16 cellular contexts compared by ENCODE assay signal in the genomic region with DNA sequence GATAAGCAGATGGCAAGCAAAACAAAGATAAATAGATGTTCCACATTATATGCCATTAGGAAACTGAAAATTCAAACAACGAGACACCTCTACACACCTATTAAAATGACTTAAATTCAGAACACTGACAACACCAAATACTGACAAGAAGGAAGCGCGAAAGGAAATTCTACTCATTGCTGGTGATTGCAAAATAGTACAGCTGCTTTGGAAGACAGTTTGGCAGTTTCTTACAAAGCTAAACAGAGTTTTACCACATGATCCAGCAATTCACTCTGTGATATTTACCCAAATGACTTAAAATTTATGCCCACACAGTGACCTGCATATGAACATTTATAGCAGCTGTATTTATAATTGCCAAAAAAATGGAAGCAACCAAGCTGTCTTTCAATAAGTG.
A peak's percentile ranks its signal among the peaks of the same experiment; 100 is the strongest.
DNase-seq lines count a peak whose midpoint lies in the region; ATAC-seq and TF ChIP-seq lines count a peak whose summit lies in the region.
"Had no signal": no experiment of that assay in that cellular context is flagged by ENCODE, and none has a peak within 500 bp of the region (broad histone marks: within the 10 kb centered on the region; RNA-seq: fewer than 3 reads in every experiment).

No MANE protein-coding gene starts in this region.

- DNase-seq in left ventricle myocardium superior (no peak), left ventricle myocardium inferior (no peak), SKM-1 (lab: John Stamatoyannopoulos, UW; ENCODE audit: unreplicated experiment) (peak; percentile 7), fibroblast of peridontal ligament (ENCODE audit: extremely low read depth) (peak; percentile 84), spleen (no peak), MG63 (no peak), esophagus squamous epithelium (lab: John Stamatoyannopoulos, UW) (no peak)
- DNase-seq in activated effector memory CD4-positive, alpha-beta T cell treated with Interleukin-2 at 50 U/mL for 16 hours, result no peak
- DNase-seq: activated naive CD4-positive, alpha-beta T cell treated with anti-CD3 and anti-CD28 coated beads, Interleukin-2, amount 50 U/mL, for 16 hours; NCI-H1105 treated with DMSO at 0.1 percent for 48 hours; NCI-H524; stimulated activated naive CD8-positive, alpha-beta T cell treated with anti-CD3 and anti-CD28 coated beads, Interleukin-15, amount 100 ng/mL, for 72 hours had no signal

- no peak for TF ChIP-seq CTCF in left ventricle myocardium inferior (IDR thresholded peaks at IDR 0.05; ENCODE audit: borderline replicate concordance)
- no peak for TF ChIP-seq CTCF in spleen (IDR thresholded peaks at IDR 0.05 in 8 of 11, conservative IDR thresholded peaks at IDR 0.05 in 3 of 11)
- no peak for TF ChIP-seq CTCF in esophagus squamous epithelium (IDR thresholded peaks at IDR 0.05)

- H3K36me3 ChIP-seq in left ventricle myocardium inferior (no peaks in the 10 kb centered on the region), spleen (no peaks in the 10 kb centered on the region), MG63 (no peaks in the 10 kb centered on the region), esophagus squamous epithelium (no peaks in the 10 kb centered on the region)
- H3K36me3 ChIP-seq: vagina had no signal

- H3K4me1 ChIP-seq in left ventricle myocardium inferior (no peaks in the 10 kb centered on the region), spleen (peaks cover 0 to 13% (median 0%) of the 10 kb centered on the region in 6 donors), esophagus squamous epithelium (peaks cover 0 to 8% (median 0%) of the 10 kb centered on the region in 3 donors)
- H3K4me1 ChIP-seq: vagina had no signal

- WGBS in spleen, 5 donors, result 24 to 45% (median 35%) methylated on average over 3 of the region's 3 CpGs
- WGBS in esophagus squamous epithelium, 2 donors, result 44 to 62% methylated on average over 3 of the region's 3 CpGs

- H3K4me3 ChIP-seq in left ventricle myocardium inferior, result no peak overlapping the region
- H3K4me3 ChIP-seq in spleen, result no peak overlapping the region
- no peak overlapping the region for H3K4me3 ChIP-seq in MG63
- H3K4me3 ChIP-seq in esophagus squamous epithelium, result no peak overlapping the region
- H3K4me3 ChIP-seq: skin epidermis, vagina had no signal

- ATAC-seq in left ventricle myocardium superior, result peak; percentile 55
- ATAC-seq: activated CD4-positive, CD25-positive, alpha-beta regulatory T cell treated with anti-CD3 and anti-CD28 coated beads, Interleukin-2, amount 50 U/mL, for 24 hours; Panc1; stimulated activated naive CD8-positive, alpha-beta T cell treated with anti-CD3 and anti-CD28 coated beads, Interleukin-15, amount 100 ng/mL, for 72 hours had no signal

- intact Hi-C loops in left ventricle myocardium superior (cut with micrococcal nuclease), result no loop called here
- intact Hi-C loops in left ventricle myocardium inferior (cut with micrococcal nuclease), result no loop called here
- intact Hi-C loops in spleen (cut with DNase I; ENCODE audit: low total_unique reads), result no loop called here
- intact Hi-C loops in esophagus squamous epithelium (cut with DNase I), result no loop called here

- no peak for TF ChIP-seq POLR2A in spleen (IDR thresholded peaks at IDR 0.05)
- TF ChIP-seq POLR2A in esophagus squamous epithelium (IDR thresholded peaks at IDR 0.05), result no peak

- H3K27me3 ChIP-seq in left ventricle myocardium inferior (ENCODE audit: low read depth), result no peaks in the 10 kb centered on the region
- no peaks in the 10 kb centered on the region for H3K27me3 ChIP-seq in spleen (replicated peaks in 1 of 7)
- H3K27me3 ChIP-seq in MG63, result no peaks in the 10 kb centered on the region
- no peaks in the 10 kb centered on the region for H3K27me3 ChIP-seq in esophagus squamous epithelium
- H3K27me3 ChIP-seq: vagina had no signal

- H3K9me3 ChIP-seq in left ventricle myocardium inferior (replicated peaks) (no peaks in the 10 kb centered on the region), spleen (no peaks in the 10 kb centered on the region), MG63 (peaks cover 2% of the 10 kb centered on the region; the same call in 1 of the 2 replicates), esophagus squamous epithelium (no peaks in the 10 kb centered on the region)
- H3K9me3 ChIP-seq: vagina had no signal

- no peak overlapping the region for H3K27ac ChIP-seq in left ventricle myocardium inferior (replicated peaks)
- no peak overlapping the region for H3K27ac ChIP-seq in spleen
- no peak overlapping the region for H3K27ac ChIP-seq in esophagus squamous epithelium
- H3K27ac ChIP-seq: skin epidermis, vagina had no signal

Comparison
In these comparisons a context has a peak if more than half of its experiments do, and no peak if none do; other contexts are left out.
1. DNase-seq: peak in SKM-1 (single experiment) and fibroblast of peridontal ligament (single experiment); none in left ventricle myocardium superior (single experiment), left ventricle myocardium inferior (single experiment), spleen (single experiment), MG63 (single experiment), activated effector memory CD4-positive, alpha-beta T cell treated with Interleukin-2 at 50 U/mL for 16 hours (single experiment) and esophagus squamous epithelium (single experiment).